In the genomic region with DNA sequence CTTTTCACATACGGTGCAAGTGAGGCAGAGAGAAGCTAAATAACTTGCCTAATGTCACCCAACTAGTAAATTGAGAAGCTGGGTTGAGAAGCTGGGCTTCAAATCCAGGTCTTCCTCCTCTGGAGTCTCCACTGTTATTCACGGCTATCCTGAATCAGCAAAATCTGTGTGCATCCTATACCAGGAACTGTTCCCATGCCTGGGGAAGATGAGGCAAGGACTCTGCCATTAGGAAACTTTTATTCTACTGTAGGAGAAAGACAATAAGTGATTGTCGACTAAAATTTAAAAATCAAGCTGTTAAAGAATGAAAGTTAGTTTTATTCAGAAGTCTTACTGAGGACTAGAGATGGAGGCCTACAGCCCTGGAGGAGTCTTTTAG, we compare ENCODE assay signal across 8 cellular contexts. TPM values are rescaled to one million over a fixed set of nuclear protein-coding genes. Genes with fewer than 3 reads are reported as not detected.
DNase-seq lines count a peak whose midpoint lies in the region; ATAC-seq, FAIRE-seq and TF ChIP-seq lines count a peak whose summit lies in the region.

No MANE protein-coding gene starts in this region.

- no peak for TF ChIP-seq RAD21 in K562 (CRISPR knock-in tag; conservative IDR thresholded peaks at IDR 0.05 in 1 of 2, IDR thresholded peaks at IDR 0.05 in 1 of 2)

- in situ Hi-C loops in K562 (cut with MboI): loop anchor here (10.0 kb wide), 1 partner anchor 126 kb away; no protein-coding TSS in a partner anchor

- no peaks in the 10 kb centered on the region for H3K79me1 ChIP-seq in mesendoderm (ENCODE audit: low read length)

- H2BK15ac ChIP-seq in mesendoderm (replicated peaks; ENCODE audit: low read depth): no peak overlapping the region

- CTCF ChIA-PET in K562 (lab: Yijun Ruan, JAX; ENCODE audit: low intra/inter-chr PET ratio): no interaction called here

- H3K79me2 ChIP-seq in K562 (ENCODE audit: control insufficient read depth, insufficient read depth, low read length) (peaks cover 50% of the 10 kb centered on the region), mesendoderm (ENCODE audit: control insufficient read depth, insufficient read depth, low read length) (no peaks in the 10 kb centered on the region)

- H3K36me3 ChIP-seq in heart right ventricle: no peaks in the 10 kb centered on the region
- H3K36me3 ChIP-seq in K562 (ENCODE audit: control insufficient read depth, insufficient read depth, low read length): peaks cover 12% of the 10 kb centered on the region; the same call in 2 of the 3 replicates
- H3K36me3 ChIP-seq in mesendoderm (ENCODE audit: control insufficient read depth, insufficient read depth, low read length): no peaks in the 10 kb centered on the region
- no peaks in the 10 kb centered on the region for H3K36me3 ChIP-seq in uterus

- WGBS in heart right ventricle, 2 donors: 74 to 76% methylated on average over 3 of the region's 3 CpGs
- 7% methylated on average over 3 of the region's 3 CpGs for WGBS in K562 (ENCODE audit: insufficient coverage, low coverage, missing lambda C conversion rate)
- WGBS in mesendoderm (ENCODE audit: extremely low coverage, insufficient coverage, low lambda C conversion rate): no CpG with 5 or more reads among the region's 3 CpGs

- peak overlapping the region; percentile 11 to 82; a peak in 3 of 4 replicates for H3K9ac ChIP-seq in K562 (ENCODE audit: insufficient read depth in 1 of 2, low read depth in 2 of 2, low read length in 2 of 2)
- H3K9ac ChIP-seq in mesendoderm (ENCODE audit: low read length): peak overlapping the region; percentile 68

- no peak overlapping the region for H3K4ac ChIP-seq in mesendoderm (ENCODE audit: low read depth, low read length)

- H2BK5ac ChIP-seq in mesendoderm (ENCODE audit: low read length): no peak overlapping the region

- intact Hi-C loops in heart right ventricle (cut with DNase I): loop anchor here in 4 of 10 donors (10.0 kb wide), 2 partner anchors 136 to 146 kb away; a partner anchor contains a TSS
- intact Hi-C loops in cardiac septum (cut with DNase I): loop anchor here (2.0 to 5.0 kb wide), 2 partner anchors 72 to 144 kb away; a partner anchor contains a TSS
- intact Hi-C loops in K562 (cut with micrococcal nuclease): no loop called here
- intact Hi-C loops in uterus (cut with DNase I; ENCODE audit: low total_unique reads): no loop called here

- H3K9me3 ChIP-seq in heart right ventricle (no peaks in the 10 kb centered on the region), K562 (replicated peaks; ENCODE audit: control insufficient read depth, insufficient read depth, low read depth, low read length) (no peaks in the 10 kb centered on the region), uterus (no peaks in the 10 kb centered on the region)

- H3K9me1 ChIP-seq in K562 (ENCODE audit: control insufficient read depth, insufficient read depth, low read length): no peaks in the 10 kb centered on the region

- no peaks in the 10 kb centered on the region for H4K20me1 ChIP-seq in K562 (replicated peaks; ENCODE audit: control insufficient read depth, insufficient read depth, low read length)

- TF ChIP-seq POLR2A in K562 (conservative IDR thresholded peaks at IDR 0.05) (no peak), uterus (IDR thresholded peaks at IDR 0.05) (no peak)

- no TSS peak for BruUV-seq in K562 (replicated peaks; lab: Mats Ljungman, UMichigan)

- no peak overlapping the region for H4K8ac ChIP-seq in mesendoderm (ENCODE audit: low read depth, low read length)

- H2BK120ac ChIP-seq in mesendoderm (ENCODE audit: low read depth, low read length): no peak overlapping the region

- H3K56ac ChIP-seq in mesendoderm (ENCODE audit: low read length): peak overlapping the region; percentile 87

- no peak overlapping the region for H3K18ac ChIP-seq in mesendoderm (ENCODE audit: low read length)

- H3K23ac ChIP-seq in mesendoderm (ENCODE audit: low read length): no peak overlapping the region

- TF ChIP-seq CTCF in heart right ventricle (IDR thresholded peaks at IDR 0.05): no peak
- TF ChIP-seq CTCF in K562 (IDR thresholded peaks at IDR 0.05 in 2 of 3, conservative IDR thresholded peaks at IDR 0.05 in 1 of 3; ENCODE audit: insufficient read depth in 2 of 3, low read depth in 1 of 3, low read length in 3 of 3): no peak
- no peak for TF ChIP-seq CTCF in uterus (IDR thresholded peaks at IDR 0.05)

- peak overlapping the region in 9 of 10 donors; percentile 72 to 92 (median 88) for H3K4me3 ChIP-seq in heart right ventricle
- H3K4me3 ChIP-seq in K562: peak overlapping the region; percentile 89
- no peak overlapping the region for H3K4me3 ChIP-seq in mesendoderm (ENCODE audit: low read length)
- H3K4me3 ChIP-seq in uterus: peak overlapping the region in 1 of 2 donors; percentile 79

- H2AFZ ChIP-seq in K562 (ENCODE audit: low read depth, low read length): peak overlapping the region; percentile 99

- H4K5ac ChIP-seq in mesendoderm (ENCODE audit: low read length): no peak overlapping the region

- H3K27ac ChIP-seq in heart right ventricle: peak overlapping the region in 9 of 10 donors; percentile 71 to 93 (median 80)
- peak overlapping the region; percentile 92 for H3K27ac ChIP-seq in K562 (ENCODE audit: extremely low read depth, low read depth, low read length)
- no peak overlapping the region for H3K27ac ChIP-seq in mesendoderm (ENCODE audit: low read depth, low read length)
- H3K27ac ChIP-seq in uterus: peak overlapping the region; percentile 71 to 87

- POLR2A ChIA-PET in K562 (lab: Yijun Ruan, JAX): no interaction called here

- no peak for ATAC-seq in heart right ventricle
- no peak for ATAC-seq in K562

- H3K27me3 ChIP-seq in heart right ventricle (no peaks in the 10 kb centered on the region), K562 (ENCODE audit: control insufficient read depth in 2 of 2, insufficient read depth in 2 of 2, low read length in 2 of 2) (no peaks in the 10 kb centered on the region), mesendoderm (ENCODE audit: insufficient read depth, low read length, poor library complexity) (no peaks in the 10 kb centered on the region), uterus (no peaks in the 10 kb centered on the region)

- no peak overlapping the region for H2AK5ac ChIP-seq in mesendoderm (ENCODE audit: low read length)

- FAIRE-seq in K562 (lab: Jason Lieb, UNC): no peak

- H3K4me1 ChIP-seq in heart right ventricle: peaks cover 0 to 35% (median 8%) of the 10 kb centered on the region in 9 donors
- peaks cover 17 to 41% of the 10 kb centered on the region in 2 experiments for H3K4me1 ChIP-seq in K562 (replicated peaks in 1 of 2; ENCODE audit: control insufficient read depth in 2 of 2, insufficient read depth in 2 of 2, low read length in 2 of 2)
- H3K4me1 ChIP-seq in mesendoderm (ENCODE audit: control insufficient read depth, low read depth, low read length): no peaks in the 10 kb centered on the region
- H3K4me1 ChIP-seq in uterus: no peaks in the 10 kb centered on the region

- H3K4me2 ChIP-seq in K562 (ENCODE audit: insufficient read depth, low read length): peak overlapping the region; percentile 96
- H3K4me2 ChIP-seq in mesendoderm (ENCODE audit: low read length): peak overlapping the region; percentile 39

- no peak for TF ChIP-seq EP300 in K562 (IDR thresholded peaks at IDR 0.05; ENCODE audit: low read length)

- DNase-seq in heart right ventricle (no peak), cardiac septum (ENCODE audit: low spot score) (no peak), K562 (ENCODE audit: extremely low read depth in 1 of 4, low spot score in 3 of 4) (no peak), mesendoderm (no peak), uterus (no peak), NCI-H2029 treated with DMSO at 0.1 percent for 48 hours (lab: John Stamatoyannopoulos, UW) (no peak), EL (no peak), NCI-H446 treated with DMSO at 0.1 percent for 48 hours (lab: John Stamatoyannopoulos, UW) (no peak)

TF ChIP-seq in K562, 482 proteins besides CTCF, POLR2A, EP300 and RAD21 (continues in another document):
- peak; percentile 22 for TF ChIP-seq CHD4 (IDR thresholded peaks at IDR 0.05; ENCODE audit: insufficient read depth, insufficient replicate concordance, low read depth, low read length, poor library complexity, severe bottlenecking)
- TF ChIP-seq STAT5A (IDR thresholded peaks at IDR 0.05; ENCODE audit: borderline replicate concordance, low read length): no peak
- TF ChIP-seq KDM1A (IDR thresholded peaks at IDR 0.05): 0 out of 4 replicates have a peak, but pooled peaks of 1 of the 2 experiments have one; percentile 10
- TF ChIP-seq NFE2 (IDR thresholded peaks at IDR 0.05; ENCODE audit: low read depth): 0 out of 2 replicates have a peak, but pooled peaks have one; percentile 26
- TF ChIP-seq ZNF143 (CRISPR knock-in tag; IDR thresholded peaks at IDR 0.05): 0 out of 2 replicates have a peak, but pooled peaks have one; percentile 6
- TF ChIP-seq C11orf30 (IDR thresholded peaks at IDR 0.05; ENCODE audit: low read depth): peak; percentile 68
- peak; percentile 48; the same call in 1 of the 2 replicates for TF ChIP-seq MAFK (IDR thresholded peaks at IDR 0.05; ENCODE audit: low read length)
- TF ChIP-seq CCAR2 (IDR thresholded peaks at IDR 0.05; ENCODE audit: low read depth, low read length): no peak
- peak; percentile 84 for TF ChIP-seq ZNF316 (IDR thresholded peaks at IDR 0.05)
- TF ChIP-seq CSDE1 (IDR thresholded peaks at IDR 0.05): 0 out of 4 replicates have a peak, but pooled peaks of 1 of the 2 experiments have one; percentile 3

RNA-seq across cellular contexts. Expression of a gene that starts 0.9 kb away (rescaled TPM):
- total RNA-seq in heart right ventricle (1 to 10 TPM; 1.0 to 3.6 (median 2.3) TPM), cardiac septum (3.1 TPM), K562 (2014; rRNA removed) (9.6 and 14.7 TPM in 2 replicates), K562 (2014; rRNA removed; fragmentation: Illumina TruSeq; extraction: Trizol) (10.2 and 11.4 TPM in 2 replicates), K562 (2015; rRNA removed; fragmentation: Illumina TruSeq; extraction: Trizol) (12.5 and 13.0 TPM in 2 replicates), K562 (2021) (6.8 and 8.0 TPM in 2 replicates), uterus (1 to 10 TPM in 3 of 4 donors, under 1 TPM in 1; under 0.01 to 6.8 (median 2.6) TPM)
- polyA plus RNA-seq in heart right ventricle (1 to 10 TPM; 1.1 to 1.7 TPM), K562 (2011; rRNA removed) (8.0 and 9.8 TPM in 2 replicates), K562 (2014; fragmentation: Illumina TruSeq; extraction: Trizol) (7.4 and 8.8 TPM in 2 replicates), K562 (2014; fragmentation: Nextera tagmentation; extraction: Ambion mirVana) (1 to 10 TPM; 5.3 to 8.2 TPM), K562 (2014; rRNA removed) (6.8 and 10.6 TPM in 2 replicates)
- total RNA-seq in K562 (2011; cell fraction: chromatin; rRNA removed; ENCODE audit: low replicate concordance): 12.7 and 33.0 TPM in 2 replicates
- 6.3 and 7.9 TPM in 2 replicates for total RNA-seq in K562 (2011; cell fraction: nucleolus; rRNA removed)
- 11.6 and 13.3 TPM in 2 replicates for total RNA-seq in K562 (2011; cell fraction: nucleoplasm; rRNA removed)
- 1.8 and 5.7 TPM in 2 replicates for polyA plus RNA-seq in K562 (2011; cell fraction: cytosol; rRNA removed)
- 10.2 and 21.9 TPM in 2 replicates for polyA plus RNA-seq in K562 (2011; cell fraction: nucleus; rRNA removed)
- 7.2 and 7.8 TPM in 2 replicates for polyA plus RNA-seq in K562 (2012)
- polyA minus RNA-seq in K562 (2011; rRNA and poly(A)+ RNA removed): 15.1 and 25.1 TPM in 2 replicates
- 4.4 and 5.4 TPM in 2 replicates for polyA minus RNA-seq in K562 (2011; cell fraction: cytosol; rRNA and poly(A)+ RNA removed)
- 11.6 and 30.9 TPM in 2 replicates for polyA minus RNA-seq in K562 (2011; cell fraction: nucleus; rRNA and poly(A)+ RNA removed)
- polyA plus RNA-seq in mesendoderm (2013, experiment 1 of 2): 0.63 TPM
- polyA plus RNA-seq in mesendoderm (2013, experiment 2 of 2): 0.71 TPM
